In genomic region chr15:38406451-38406850, GRCh38 we compare ENCODE assay signal across 1 cellular context.
TF ChIP-seq lines count a peak whose summit lies in the region.

No MANE protein-coding gene starts in this region.

TF ChIP-seq in GM23338, 12 proteins besides CTCF, POLR2A, EP300 and RAD21 (continued from another document):
- TF ChIP-seq, protein P1, sequence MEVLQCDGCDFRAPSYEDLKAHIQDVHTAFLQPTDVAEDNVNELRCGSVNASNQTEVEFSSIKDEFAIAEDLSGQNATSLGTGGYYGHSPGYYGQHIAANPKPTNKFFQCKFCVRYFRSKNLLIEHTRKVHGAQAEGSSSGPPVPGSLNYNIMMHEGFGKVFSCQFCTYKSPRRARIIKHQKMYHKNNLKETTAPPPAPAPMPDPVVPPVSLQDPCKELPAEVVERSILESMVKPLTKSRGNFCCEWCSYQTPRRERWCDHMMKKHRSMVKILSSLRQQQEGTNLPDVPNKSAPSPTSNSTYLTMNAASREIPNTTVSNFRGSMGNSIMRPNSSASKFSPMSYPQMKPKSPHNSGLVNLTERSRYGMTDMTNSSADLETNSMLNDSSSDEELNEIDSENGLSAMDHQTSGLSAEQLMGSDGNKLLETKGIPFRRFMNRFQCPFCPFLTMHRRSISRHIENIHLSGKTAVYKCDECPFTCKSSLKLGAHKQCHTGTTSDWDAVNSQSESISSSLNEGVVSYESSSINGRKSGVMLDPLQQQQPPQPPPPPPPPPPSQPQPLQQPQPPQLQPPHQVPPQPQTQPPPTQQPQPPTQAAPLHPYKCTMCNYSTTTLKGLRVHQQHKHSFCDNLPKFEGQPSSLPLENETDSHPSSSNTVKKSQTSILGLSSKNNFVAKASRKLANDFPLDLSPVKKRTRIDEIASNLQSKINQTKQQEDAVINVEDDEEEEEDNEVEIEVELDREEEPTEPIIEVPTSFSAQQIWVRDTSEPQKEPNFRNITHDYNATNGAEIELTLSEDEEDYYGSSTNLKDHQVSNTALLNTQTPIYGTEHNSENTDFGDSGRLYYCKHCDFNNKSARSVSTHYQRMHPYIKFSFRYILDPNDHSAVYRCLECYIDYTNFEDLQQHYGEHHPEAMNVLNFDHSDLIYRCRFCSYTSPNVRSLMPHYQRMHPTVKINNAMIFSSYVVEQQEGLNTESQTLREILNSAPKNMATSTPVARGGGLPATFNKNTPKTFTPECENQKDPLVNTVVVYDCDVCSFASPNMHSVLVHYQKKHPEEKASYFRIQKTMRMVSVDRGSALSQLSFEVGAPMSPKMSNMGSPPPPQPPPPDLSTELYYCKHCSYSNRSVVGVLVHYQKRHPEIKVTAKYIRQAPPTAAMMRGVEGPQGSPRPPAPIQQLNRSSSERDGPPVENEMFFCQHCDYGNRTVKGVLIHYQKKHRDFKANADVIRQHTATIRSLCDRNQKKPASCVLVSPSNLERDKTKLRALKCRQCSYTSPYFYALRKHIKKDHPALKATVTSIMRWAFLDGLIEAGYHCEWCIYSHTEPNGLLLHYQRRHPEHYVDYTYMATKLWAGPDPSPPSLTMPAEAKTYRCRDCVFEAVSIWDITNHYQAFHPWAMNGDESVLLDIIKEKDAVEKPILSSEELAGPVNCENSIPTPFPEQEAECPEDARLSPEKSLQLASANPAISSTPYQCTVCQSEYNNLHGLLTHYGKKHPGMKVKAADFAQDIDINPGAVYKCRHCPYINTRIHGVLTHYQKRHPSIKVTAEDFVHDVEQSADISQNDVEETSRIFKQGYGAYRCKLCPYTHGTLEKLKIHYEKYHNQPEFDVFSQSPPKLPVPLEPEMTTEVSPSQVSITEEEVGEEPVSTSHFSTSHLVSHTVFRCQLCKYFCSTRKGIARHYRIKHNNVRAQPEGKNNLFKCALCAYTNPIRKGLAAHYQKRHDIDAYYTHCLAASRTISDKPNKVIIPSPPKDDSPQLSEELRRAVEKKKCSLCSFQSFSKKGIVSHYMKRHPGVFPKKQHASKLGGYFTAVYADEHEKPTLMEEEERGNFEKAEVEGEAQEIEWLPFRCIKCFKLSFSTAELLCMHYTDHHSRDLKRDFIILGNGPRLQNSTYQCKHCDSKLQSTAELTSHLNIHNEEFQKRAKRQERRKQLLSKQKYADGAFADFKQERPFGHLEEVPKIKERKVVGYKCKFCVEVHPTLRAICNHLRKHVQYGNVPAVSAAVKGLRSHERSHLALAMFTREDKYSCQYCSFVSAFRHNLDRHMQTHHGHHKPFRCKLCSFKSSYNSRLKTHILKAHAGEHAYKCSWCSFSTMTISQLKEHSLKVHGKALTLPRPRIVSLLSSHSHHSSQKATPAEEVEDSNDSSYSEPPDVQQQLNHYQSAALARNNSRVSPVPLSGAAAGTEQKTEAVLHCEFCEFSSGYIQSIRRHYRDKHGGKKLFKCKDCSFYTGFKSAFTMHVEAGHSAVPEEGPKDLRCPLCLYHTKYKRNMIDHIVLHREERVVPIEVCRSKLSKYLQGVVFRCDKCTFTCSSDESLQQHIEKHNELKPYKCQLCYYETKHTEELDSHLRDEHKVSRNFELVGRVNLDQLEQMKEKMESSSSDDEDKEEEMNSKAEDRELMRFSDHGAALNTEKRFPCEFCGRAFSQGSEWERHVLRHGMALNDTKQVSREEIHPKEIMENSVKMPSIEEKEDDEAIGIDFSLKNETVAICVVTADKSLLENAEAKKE (CRISPR knock-in tag; IDR thresholded peaks at IDR 0.05) = no peak
- TF ChIP-seq STAT1 (IDR thresholded peaks at IDR 0.05; ENCODE audit: unreplicated experiment) (no peak), POLR2AphosphoS5 (IDR thresholded peaks at IDR 0.05; ENCODE audit: low read depth) (no peak), CREB1 (CRISPR knock-in tag; IDR thresholded peaks at IDR 0.05; ENCODE audit: low read depth) (no peak), EZH2phosphoT487 (IDR thresholded peaks at IDR 0.05; ENCODE audit: unreplicated experiment) (no peak), NANOG (IDR thresholded peaks at IDR 0.05; ENCODE audit: borderline replicate concordance) (no peak)
- TF ChIP-seq, protein P2, sequence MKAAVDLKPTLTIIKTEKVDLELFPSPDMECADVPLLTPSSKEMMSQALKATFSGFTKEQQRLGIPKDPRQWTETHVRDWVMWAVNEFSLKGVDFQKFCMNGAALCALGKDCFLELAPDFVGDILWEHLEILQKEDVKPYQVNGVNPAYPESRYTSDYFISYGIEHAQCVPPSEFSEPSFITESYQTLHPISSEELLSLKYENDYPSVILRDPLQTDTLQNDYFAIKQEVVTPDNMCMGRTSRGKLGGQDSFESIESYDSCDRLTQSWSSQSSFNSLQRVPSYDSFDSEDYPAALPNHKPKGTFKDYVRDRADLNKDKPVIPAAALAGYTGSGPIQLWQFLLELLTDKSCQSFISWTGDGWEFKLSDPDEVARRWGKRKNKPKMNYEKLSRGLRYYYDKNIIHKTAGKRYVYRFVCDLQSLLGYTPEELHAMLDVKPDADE (IDR thresholded peaks at IDR 0.05) = no peak
